Comparison of ENCODE assay signal across 8 cellular contexts in genomic region chr2:37832590-37833197, GRCh38.
A peak's percentile ranks its signal among the peaks of the same experiment; 100 is the strongest.
DNase-seq lines count a peak whose midpoint lies in the region; ATAC-seq and TF ChIP-seq lines count a peak whose summit lies in the region.

No MANE protein-coding gene starts in this region.

- no peaks in the 10 kb centered on the region for H3K27me3 ChIP-seq in OCI-LY1 (ENCODE audit: insufficient read depth, low read length)
- no peaks in the 10 kb centered on the region for H3K27me3 ChIP-seq in naive thymus-derived CD4-positive, alpha-beta T cell (ENCODE audit: control insufficient read depth in 2 of 2, insufficient read depth in 2 of 2, low read length in 2 of 2)

- peak; percentile 88 for DNase-seq in ACHN
- DNase-seq in Jurkat, Clone E6-1 (ENCODE audit: low read depth, low spot score): peak; percentile 21
- peak; percentile 66 for DNase-seq in activated CD8-positive, alpha-beta memory T cell treated with anti-CD3 and anti-CD28 coated beads, Interleukin-2, amount 50 U/mL, for 24 hours (ENCODE audit: extremely low read depth)
- peak; percentile 50 to 74 for DNase-seq in erythroblast (lab: John Stamatoyannopoulos, UW)
- peak; percentile 56 to 82 (median 72) for DNase-seq in naive thymus-derived CD4-positive, alpha-beta T cell
- peak; percentile 59 to 85 for DNase-seq in stimulated activated effector memory CD8-positive, alpha-beta T cell treated with anti-CD3 and anti-CD28 coated beads, Interleukin-12 subunit alpha, Interleukin-12 subunit beta, amount 100 ng/mL, for 72 hours (ENCODE audit: low spot score in 2 of 2)

- H3K36me3 Mint-ChIP-seq in naive thymus-derived CD4-positive, alpha-beta T cell: no peaks in the 10 kb centered on the region
- no peaks in the 10 kb centered on the region for H3K36me3 Mint-ChIP-seq in stimulated activated effector memory CD8-positive, alpha-beta T cell treated with anti-CD3 and anti-CD28 coated beads, Interleukin-12 subunit alpha, Interleukin-12 subunit beta, amount 100 ng/mL, for 72 hours

- no peaks in the 10 kb centered on the region for H3K4me1 ChIP-seq in OCI-LY1 (ENCODE audit: insufficient read depth, low read length, severe bottlenecking)
- H3K4me1 ChIP-seq in naive thymus-derived CD4-positive, alpha-beta T cell (ENCODE audit: control insufficient read depth in 2 of 2, insufficient read depth in 2 of 2, low read length in 2 of 2): no peaks in the 10 kb centered on the region

- no peak for TF ChIP-seq POLR2A in erythroblast (IDR thresholded peaks at IDR 0.05; ENCODE audit: low read length)

- H3F3A ChIP-seq in OCI-LY1 (ENCODE audit: insufficient read depth, low read length): no peaks in the 10 kb centered on the region

- ATAC-seq in GM18907 (IDR thresholded peaks at IDR 0.05; ENCODE audit: unreplicated experiment): peak; percentile 61
- peak; percentile 87 for ATAC-seq in naive thymus-derived CD4-positive, alpha-beta T cell
- peak; percentile 88 for ATAC-seq in stimulated activated effector memory CD8-positive, alpha-beta T cell treated with anti-CD3 and anti-CD28 coated beads, Interleukin-12 subunit alpha, Interleukin-12 subunit beta, amount 100 ng/mL, for 72 hours

- no peaks in the 10 kb centered on the region for H3K9me3 Mint-ChIP-seq in naive thymus-derived CD4-positive, alpha-beta T cell
- no peaks in the 10 kb centered on the region for H3K9me3 Mint-ChIP-seq in stimulated activated effector memory CD8-positive, alpha-beta T cell treated with anti-CD3 and anti-CD28 coated beads, Interleukin-12 subunit alpha, Interleukin-12 subunit beta, amount 100 ng/mL, for 72 hours

- no peak overlapping the region for H2AFZ ChIP-seq in OCI-LY1 (ENCODE audit: low read length)

- H3K4me2 ChIP-seq in OCI-LY1 (ENCODE audit: low read length): no peak overlapping the region

- H3K27ac Mint-ChIP-seq in naive thymus-derived CD4-positive, alpha-beta T cell: no peak overlapping the region
- H3K27ac Mint-ChIP-seq in stimulated activated effector memory CD8-positive, alpha-beta T cell treated with anti-CD3 and anti-CD28 coated beads, Interleukin-12 subunit alpha, Interleukin-12 subunit beta, amount 100 ng/mL, for 72 hours: no peak overlapping the region

- peak; percentile 79 for TF ChIP-seq CTCF in OCI-LY1 (IDR thresholded peaks at IDR 0.05; ENCODE audit: low read length)

- H3K27me3 Mint-ChIP-seq in naive thymus-derived CD4-positive, alpha-beta T cell: no peaks in the 10 kb centered on the region

- H3K4me3 Mint-ChIP-seq in naive thymus-derived CD4-positive, alpha-beta T cell: no peak overlapping the region
- no peak overlapping the region for H3K4me3 Mint-ChIP-seq in stimulated activated effector memory CD8-positive, alpha-beta T cell treated with anti-CD3 and anti-CD28 coated beads, Interleukin-12 subunit alpha, Interleukin-12 subunit beta, amount 100 ng/mL, for 72 hours

- CTCF ChIA-PET in naive thymus-derived CD4-positive, alpha-beta T cell (lab: Charles Lee): interaction anchor here (0.6 to 12.9 kb wide), 21 partner anchors 19 to 457 kb away, joined by 3 to 209 read pairs (median 4); no protein-coding TSS in a partner anchor

- H3K4me1 Mint-ChIP-seq in naive thymus-derived CD4-positive, alpha-beta T cell: peaks cover 0 to 15% (median 5%) of the 10 kb centered on the region in 7 donors
- peaks cover 24% of the 10 kb centered on the region for H3K4me1 Mint-ChIP-seq in stimulated activated effector memory CD8-positive, alpha-beta T cell treated with anti-CD3 and anti-CD28 coated beads, Interleukin-12 subunit alpha, Interleukin-12 subunit beta, amount 100 ng/mL, for 72 hours

- H3K79me2 ChIP-seq in OCI-LY1 (ENCODE audit: insufficient read depth, low read length): no peaks in the 10 kb centered on the region

- intact Hi-C loops in naive thymus-derived CD4-positive, alpha-beta T cell (cut with micrococcal nuclease): loop anchor here (1.0 to 10.0 kb wide), 10 partner anchors 45 to 665 kb away; partner anchors contain the start of gene CDC42EP3 (in 1 of the 2)

- H3K27ac ChIP-seq in OCI-LY1 (ENCODE audit: low read depth, low read length, poor library complexity, severe bottlenecking): no peak overlapping the region
- H3K27ac ChIP-seq in naive thymus-derived CD4-positive, alpha-beta T cell (ENCODE audit: low read depth, low read length): no peak overlapping the region

- no peaks in the 10 kb centered on the region for H3K36me3 ChIP-seq in OCI-LY1 (ENCODE audit: insufficient read depth, low read length)
- H3K36me3 ChIP-seq in naive thymus-derived CD4-positive, alpha-beta T cell (ENCODE audit: control insufficient read depth in 2 of 3, insufficient read depth in 3 of 3, low read length in 3 of 3): no peaks in the 10 kb centered on the region

- H3K9ac ChIP-seq in OCI-LY1 (ENCODE audit: low read length): no peak overlapping the region

- in situ Hi-C loops in ACHN (cut with HindIII; ENCODE audit: low pct_ligation_motif_present, low pct_unique_long_range_greater_than_20kb, low sequenced_read_pairs): loop anchor here (25.0 kb wide), 1 partner anchor 420 kb away; no protein-coding TSS in a partner anchor

- no peaks in the 10 kb centered on the region for H3K9me2 ChIP-seq in OCI-LY1 (ENCODE audit: low read depth, low read length)

- H3K9me3 ChIP-seq in OCI-LY1 (ENCODE audit: low read length): no peaks in the 10 kb centered on the region
- no peaks in the 10 kb centered on the region for H3K9me3 ChIP-seq in naive thymus-derived CD4-positive, alpha-beta T cell (ENCODE audit: control insufficient read depth in 2 of 3, low read length in 3 of 3)

- no peaks in the 10 kb centered on the region for H4K20me1 ChIP-seq in OCI-LY1 (ENCODE audit: insufficient read depth, low read length)

- H3K4me3 ChIP-seq in Jurkat, Clone E6-1 (ENCODE audit: low read length): no peak overlapping the region
- no peak overlapping the region for H3K4me3 ChIP-seq in OCI-LY1 (ENCODE audit: low read depth, low read length, poor library complexity, severe bottlenecking)
- H3K4me3 ChIP-seq in naive thymus-derived CD4-positive, alpha-beta T cell (ENCODE audit: low read length): no peak overlapping the region

- POLR2A ChIA-PET in naive thymus-derived CD4-positive, alpha-beta T cell (lab: Charles Lee): interaction anchor here (1.0 kb wide), 1 partner anchor 417 kb away, joined by 6 read pairs; no protein-coding TSS in a partner anchor

Comparison
In these comparisons a context has a peak if more than half of its experiments do, and no peak if none do; other contexts are left out.
1. DNase-seq: peak in every context shown above with its lines; median percentile 88 in ACHN; 72 in naive thymus-derived CD4-positive, alpha-beta T cell; 72 in stimulated activated effector memory CD8-positive, alpha-beta T cell treated with anti-CD3 and anti-CD28 coated beads, Interleukin-12 subunit alpha, Interleukin-12 subunit beta, amount 100 ng/mL, for 72 hours; 66 in activated CD8-positive, alpha-beta memory T cell treated with anti-CD3 and anti-CD28 coated beads, Interleukin-2, amount 50 U/mL, for 24 hours; 62 in erythroblast; 21 in Jurkat, Clone E6-1.